ENCODE assay signal across 29 cellular contexts in genomic region chr5:96616801-96617200, GRCh38. TPM values are rescaled to one million over a fixed set of nuclear protein-coding genes. Genes with fewer than 3 reads are reported as not detected.
DNase-seq lines count a peak whose midpoint lies in the region; ATAC-seq and TF ChIP-seq lines count a peak whose summit lies in the region.
"Had no signal": no experiment of that assay in that cellular context is flagged by ENCODE, and none has a peak within 500 bp of the region (broad histone marks: within the 10 kb centered on the region; RNA-seq: fewer than 3 reads in every experiment).

No MANE protein-coding gene starts in this region.

- no peaks in the 10 kb centered on the region for H3K27me3 ChIP-seq in colonic mucosa
- no peaks in the 10 kb centered on the region for H3K27me3 ChIP-seq in foreskin keratinocyte
- no peaks in the 10 kb centered on the region for H3K27me3 ChIP-seq in transverse colon

- ATAC-seq in foreskin keratinocyte, result peak; percentile 43
- no peak for ATAC-seq in activated CD8-positive, alpha-beta T cell treated with anti-CD3 and anti-CD28 coated beads, Interleukin-2, amount 10 ng/mL, durations not matched to agents 7 days and 5 days
- no peak for ATAC-seq in HG03469 (IDR thresholded peaks at IDR 0.05; ENCODE audit: unreplicated experiment)
- ATAC-seq: CD8-positive, alpha-beta T cell; GM12878; Panc1 had no signal

- POLR2A ChIA-PET in activated CD8-positive, alpha-beta T cell treated with anti-CD3 and anti-CD28 coated beads, Interleukin-2, amount 10 ng/mL, durations not matched to agents 7 days and 5 days (lab: Charles Lee), result interaction anchor here (1.0 kb wide), 1 partner anchor 46 kb away, joined by 3 read pairs; the partner anchor contains the start of gene CAST

- no peak overlapping the region for H3K27ac ChIP-seq in colonic mucosa
- no peak overlapping the region for H3K27ac ChIP-seq in foreskin keratinocyte
- peak overlapping the region in 3 of 4 donors; percentile 32 to 58 (median 43) for H3K27ac ChIP-seq in transverse colon
- H3K27ac ChIP-seq: C4-2B, RWPE1 had no signal

- CTCF ChIA-PET in activated CD8-positive, alpha-beta T cell treated with anti-CD3 and anti-CD28 coated beads, Interleukin-2, amount 10 ng/mL, durations not matched to agents 7 days and 5 days (lab: Charles Lee), result interaction anchor here (0.8 to 5.5 kb wide), 6 partner anchors 14 to 545 kb away, joined by 3 to 42 read pairs (median 4); partner anchors contain the start of gene LIX1

- H3K4me1 Mint-ChIP-seq in activated CD8-positive, alpha-beta T cell treated with anti-CD3 and anti-CD28 coated beads, Interleukin-2, amount 10 ng/mL, durations not matched to agents 7 days and 5 days (ENCODE audit: low read depth), result peaks cover 5% of the 10 kb centered on the region
- H3K4me1 Mint-ChIP-seq: B cell had no signal

- H3K27me3 Mint-ChIP-seq in activated CD8-positive, alpha-beta T cell treated with anti-CD3 and anti-CD28 coated beads, Interleukin-2, amount 10 ng/mL, durations not matched to agents 7 days and 5 days (ENCODE audit: low read depth), result peaks cover 25% of the 10 kb centered on the region

- no peak overlapping the region for H3K27ac Mint-ChIP-seq in activated CD8-positive, alpha-beta T cell treated with anti-CD3 and anti-CD28 coated beads, Interleukin-2, amount 10 ng/mL, durations not matched to agents 7 days and 5 days
- H3K27ac Mint-ChIP-seq: B cell; CD8-positive, alpha-beta T cell; HFFc6 had no signal

- H3K4me1 ChIP-seq in colonic mucosa (no peaks in the 10 kb centered on the region), foreskin keratinocyte (peaks cover 17% of the 10 kb centered on the region), transverse colon (peaks cover 0 to 19% (median 9%) of the 10 kb centered on the region in 4 donors)
- H3K4me1 ChIP-seq: HAP-1 had no signal

- WGBS in transverse colon (ENCODE audit: low coverage in 1 of 2), 2 donors, result 21 to 64% methylated on average over 2 to 3 of the region's 3 CpGs

- H3K9ac ChIP-seq in colonic mucosa (ENCODE audit: low read depth in 2 of 2, low read length in 2 of 2), result no peak overlapping the region

- intact Hi-C loops in colonic mucosa (cut with DNase I), result loop anchor here (10.0 kb wide), 2 partner anchors 128 to 548 kb away; no protein-coding TSS in a partner anchor
- intact Hi-C loops in transverse colon (cut with DNase I; ENCODE audit: low total_unique reads), result loop anchor here (10.0 kb wide), 3 partner anchors 118 to 762 kb away; no protein-coding TSS in a partner anchor

- no peaks in the 10 kb centered on the region for H3K9me3 Mint-ChIP-seq in activated CD8-positive, alpha-beta T cell treated with anti-CD3 and anti-CD28 coated beads, Interleukin-2, amount 10 ng/mL, durations not matched to agents 7 days and 5 days (ENCODE audit: insufficient read depth)
- H3K9me3 Mint-ChIP-seq: CD8-positive, alpha-beta T cell had no signal

- H3K36me3 ChIP-seq in colonic mucosa (no peaks in the 10 kb centered on the region), transverse colon (no peaks in the 10 kb centered on the region)
- H3K36me3 ChIP-seq: HAP-1 had no signal

- H3K9me3 ChIP-seq in colonic mucosa, result no peaks in the 10 kb centered on the region
- H3K9me3 ChIP-seq in transverse colon, result no peaks in the 10 kb centered on the region
- H3K9me3 ChIP-seq: HAP-1 had no signal

- no peak for TF ChIP-seq POLR2A in transverse colon (IDR thresholded peaks at IDR 0.05)

- H3K36me3 Mint-ChIP-seq in activated CD8-positive, alpha-beta T cell treated with anti-CD3 and anti-CD28 coated beads, Interleukin-2, amount 10 ng/mL, durations not matched to agents 7 days and 5 days (ENCODE audit: low read depth), result no peaks in the 10 kb centered on the region
- H3K36me3 Mint-ChIP-seq: CD8-positive, alpha-beta T cell had no signal

- H3K4me3 ChIP-seq in colonic mucosa, result no peak overlapping the region
- no peak overlapping the region for H3K4me3 ChIP-seq in transverse colon
- H3K4me3 ChIP-seq: GM12878, HAP-1 had no signal

- H3K4me3 Mint-ChIP-seq in activated CD8-positive, alpha-beta T cell treated with anti-CD3 and anti-CD28 coated beads, Interleukin-2, amount 10 ng/mL, durations not matched to agents 7 days and 5 days, result no peak overlapping the region
- H3K4me3 Mint-ChIP-seq: B cell; CD8-positive, alpha-beta T cell; HFFc6 had no signal

- TF ChIP-seq CTCF in colonic mucosa (IDR thresholded peaks at IDR 0.05), result no peak
- TF ChIP-seq CTCF in foreskin keratinocyte (conservative IDR thresholded peaks at IDR 0.05), result no peak
- TF ChIP-seq CTCF in transverse colon (IDR thresholded peaks at IDR 0.05), result no peak

- TF ChIP-seq EP300 in transverse colon (IDR thresholded peaks at IDR 0.05; ENCODE audit: low read depth), result no peak

- DNase-seq in LoVo (ENCODE audit: low spot score), result peak; percentile 37
- DNase-seq in colonic mucosa, result peak; percentile 51
- peak; percentile 25 to 50 for DNase-seq in foreskin keratinocyte
- DNase-seq in transverse colon, result peak; percentile 55
- no peak for DNase-seq in activated CD8-positive, alpha-beta T cell treated with anti-CD3 and anti-CD28 coated beads, Interleukin-2, amount 10 ng/mL, durations not matched to agents 7 days and 5 days
- no peak for DNase-seq in AML-193 (lab: John Stamatoyannopoulos, UW)
- DNase-seq: Caco-2; CD8-positive, alpha-beta T cell; DMS79; EL; GDM1; GOT3; HFFc6; KBM-7; MM.1S; NCI-H1048; NCI-H1417; NCI-H1694 treated with DMSO at 0.1 percent for 48 hours; NCI-H2081; NCI-H2227 treated with DMSO at 0.1 percent for 48 hours; NCI-H526 treated with DMSO at 0.1 percent for 48 hours; SHP77 treated with DMSO at 0.1 percent for 48 hours had no signal

- in situ Hi-C loops in transverse colon (cut with MboI; ENCODE audit: low pct_ligation_motif_present in 1 of 4, low pct_unique_long_range_greater_than_20kb in 1 of 4, low sequenced_read_pairs in 3 of 4), result loop anchor here in 3 of 4 donors (25.0 kb wide), 1 partner anchor 546 kb away; no protein-coding TSS in a partner anchor

RNA-seq across cellular contexts. Expression of gene CAST, which starts 45.4 kb away (rescaled TPM):
- total RNA-seq in colonic mucosa (100 to 1,000 TPM; 315 to 490 TPM), foreskin keratinocyte (219 and 253 TPM in 2 replicates), transverse colon (100 to 1,000 TPM; 237 to 556 (median 335) TPM)
- 71.4 and 87.8 TPM in 2 replicates for polyA plus RNA-seq in foreskin keratinocyte
- 100 to 1,000 TPM; 149 to 152 TPM for total RNA-seq in activated CD8-positive, alpha-beta T cell treated with anti-CD3 and anti-CD28 coated beads, Interleukin-2, amount 10 ng/mL, durations not matched to agents 7 days and 5 days

Comparison
In these comparisons a context has a peak if more than half of its experiments do, and no peak if none do; other contexts are left out.
1. DNase-seq: peak in LoVo (single experiment), colonic mucosa (single experiment), foreskin keratinocyte (2 of 2) and transverse colon (single experiment); none in activated CD8-positive, alpha-beta T cell treated with anti-CD3 and anti-CD28 coated beads, Interleukin-2, amount 10 ng/mL, durations not matched to agents 7 days and 5 days (single experiment) and AML-193 (0 of 2).
2. H3K27ac ChIP-seq: peak in transverse colon (3 of 4); none in colonic mucosa (single experiment) and foreskin keratinocyte (single experiment).